In genomic region chr2:39160982-39161381, GRCh38 we compare ENCODE assay signal across 27 cellular contexts. TPM values are rescaled to one million over a fixed set of nuclear protein-coding genes. Genes with fewer than 3 reads are reported as not detected.
DNase-seq lines count a peak whose midpoint lies in the region; ATAC-seq and TF ChIP-seq lines count a peak whose summit lies in the region.
"Had no signal": no experiment of that assay in that cellular context is flagged by ENCODE, and none has a peak within 500 bp of the region (broad histone marks: within the 10 kb centered on the region; RNA-seq: fewer than 3 reads in every experiment).

No MANE protein-coding gene starts in this region.

- peak overlapping the region in 2 of 3 experiments; percentile 70 to 89 for H3K27ac Mint-ChIP-seq in nephron
- H3K27ac Mint-ChIP-seq: activated CD4-positive, alpha-beta T cell treated with anti-CD3 and anti-CD28 coated beads, Interleukin-2, amount 10 ng/mL, durations not matched to agents 24 days and 14 days; activated CD8-positive, alpha-beta memory T cell treated with anti-CD3 and anti-CD28 coated beads, Interleukin-2, amount 10 ng/mL, durations not matched to agents 7 days and 5 days; activated naive CD4-positive, alpha-beta T cell treated with anti-CD3 and anti-CD28 coated beads, Interleukin-2, amount 10 ng/mL, durations not matched to agents 7 days and 5 days; type B pancreatic cell had no signal

- H3K36me3 ChIP-seq in cardiac muscle cell (no peaks in the 10 kb centered on the region), heart left ventricle (no peaks in the 10 kb centered on the region)
- H3K36me3 ChIP-seq: BE2C, stomach had no signal

- H3K36me3 Mint-ChIP-seq in nephron (ENCODE audit: low read depth), result no peaks in the 10 kb centered on the region
- H3K36me3 Mint-ChIP-seq: type B pancreatic cell had no signal

- H3K27me3 ChIP-seq in cardiac muscle cell (no peaks in the 10 kb centered on the region), heart left ventricle (no peaks in the 10 kb centered on the region)
- H3K27me3 ChIP-seq: BE2C, stomach had no signal

- intact Hi-C loops in heart left ventricle (cut with DNase I), result no loop called here

- ATAC-seq in heart left ventricle (no peak), HG03039 (IDR thresholded peaks at IDR 0.05; ENCODE audit: unreplicated experiment) (no peak), GM21381 (IDR thresholded peaks at IDR 0.05; ENCODE audit: unreplicated experiment) (no peak)
- ATAC-seq: activated CD8-positive, alpha-beta memory T cell treated with anti-CD3 and anti-CD28 coated beads, Interleukin-2, amount 10 ng/mL, durations not matched to agents 7 days and 5 days; left lobe of liver; sciatic nerve had no signal

- H3K9me3 ChIP-seq in cardiac muscle cell (ENCODE audit: low read depth), result no peaks in the 10 kb centered on the region
- H3K9me3 ChIP-seq in heart left ventricle, result no peaks in the 10 kb centered on the region
- H3K9me3 ChIP-seq: BE2C, stomach had no signal

- peaks cover 8% of the 10 kb centered on the region for H3K4me1 ChIP-seq in cardiac muscle cell (ENCODE audit: low read depth)
- H3K4me1 ChIP-seq in heart left ventricle, result peaks cover 0 to 10% (median 0%) of the 10 kb centered on the region in 12 donors
- H3K4me1 ChIP-seq: BE2C had no signal

- no peak for TF ChIP-seq CTCF in cardiac muscle cell (IDR thresholded peaks at IDR 0.05; ENCODE audit: low read depth, low read length)
- TF ChIP-seq CTCF in heart left ventricle (IDR thresholded peaks at IDR 0.05), result no peak
- TF ChIP-seq CTCF in fibroblast of mammary gland (conservative IDR thresholded peaks at IDR 0.05; ENCODE audit: control insufficient read depth, insufficient read depth, low read depth, low read length), result no peak
- TF ChIP-seq CTCF in nephron (IDR thresholded peaks at IDR 0.05; ENCODE audit: unreplicated experiment in 3 of 3), result no peak

- TF ChIP-seq POLR2A in heart left ventricle (IDR thresholded peaks at IDR 0.05), result no peak

- no peaks in the 10 kb centered on the region for H3K9me3 Mint-ChIP-seq in nephron
- H3K9me3 Mint-ChIP-seq: activated naive CD4-positive, alpha-beta T cell treated with anti-CD3 and anti-CD28 coated beads, Interleukin-2, amount 10 ng/mL, durations not matched to agents 7 days and 5 days; type B pancreatic cell had no signal

- H3K27me3 Mint-ChIP-seq in nephron (ENCODE audit: low read depth), result no peaks in the 10 kb centered on the region
- H3K27me3 Mint-ChIP-seq: type B pancreatic cell had no signal

- no peak overlapping the region for H3K4me3 ChIP-seq in cardiac muscle cell
- H3K4me3 ChIP-seq in heart left ventricle, result no peak overlapping the region
- H3K4me3 ChIP-seq in fibroblast of mammary gland (ENCODE audit: control insufficient read depth, low read depth, low read length), result no peak overlapping the region
- H3K4me3 ChIP-seq: SK-N-MC, stomach had no signal

- 40 to 63% (median 48%) methylated on average over 3 of the region's 3 CpGs for WGBS in heart left ventricle, 4 donors

- peak; percentile 32 to 38 for DNase-seq in cardiac muscle cell (ENCODE audit: low read depth in 1 of 2, low spot score in 1 of 2)
- DNase-seq in heart left ventricle, result no peak
- peak; percentile 28 for DNase-seq in fibroblast of mammary gland (ENCODE audit: low read depth)
- no peak for DNase-seq in NCI-H187 (lab: John Stamatoyannopoulos, UW)
- no peak for DNase-seq in NCI-H510A (lab: John Stamatoyannopoulos, UW)
- DNase-seq: activated CD4-positive, alpha-beta T cell treated with anti-CD3 and anti-CD28 coated beads, Interleukin-2, amount 10 ng/mL, durations not matched to agents 24 days and 14 days; activated CD8-positive, alpha-beta memory T cell treated with anti-CD3 and anti-CD28 coated beads, Interleukin-2, amount 10 ng/mL, durations not matched to agents 7 days and 5 days; activated naive CD4-positive, alpha-beta T cell treated with anti-CD3 and anti-CD28 coated beads, Interleukin-2, amount 10 ng/mL, durations not matched to agents 7 days and 5 days; BE2C; central memory CD4-positive, alpha-beta T cell; dermis blood vessel endothelial cell; DMS79; foreskin fibroblast; GF-D8; midbrain; NCI-H1694 treated with DMSO at 0.1 percent for 48 hours; NCI-H2227 treated with DMSO at 0.1 percent for 48 hours; NCI-H748 treated with DMSO at 0.1 percent for 48 hours; stomach had no signal

- peak overlapping the region in 1 of 3 experiments; percentile 6 for H3K4me3 Mint-ChIP-seq in nephron
- H3K4me3 Mint-ChIP-seq: activated CD4-positive, alpha-beta T cell treated with anti-CD3 and anti-CD28 coated beads, Interleukin-2, amount 10 ng/mL, durations not matched to agents 24 days and 14 days; activated CD8-positive, alpha-beta memory T cell treated with anti-CD3 and anti-CD28 coated beads, Interleukin-2, amount 10 ng/mL, durations not matched to agents 7 days and 5 days; activated naive CD4-positive, alpha-beta T cell treated with anti-CD3 and anti-CD28 coated beads, Interleukin-2, amount 10 ng/mL, durations not matched to agents 7 days and 5 days; type B pancreatic cell had no signal

- H3K27ac ChIP-seq in cardiac muscle cell, result peak overlapping the region; percentile 63
- H3K27ac ChIP-seq in heart left ventricle, result no peak overlapping the region
- H3K27ac ChIP-seq: SK-N-MC, VCaP had no signal

- H3K4me1 Mint-ChIP-seq in nephron, result peaks cover 22% of the 10 kb centered on the region

RNA-seq across cellular contexts. Expression of gene SOS1, which starts 40.1 kb away (rescaled TPM):
- total RNA-seq in cardiac muscle cell (18.7 and 31.6 TPM in 2 replicates), heart left ventricle (10 to 100 TPM; 17.6 to 54.5 (median 29.5) TPM)
- polyA plus RNA-seq in cardiac muscle cell (15.3 and 18.4 TPM in 2 replicates), heart left ventricle (10 to 100 TPM in 1 of 2 donors, 1 to 10 TPM in 1; 4.7 to 12.7 TPM)

Comparison
In these comparisons a context has a peak if more than half of its experiments do, and no peak if none do; other contexts are left out.
1. DNase-seq: peak in cardiac muscle cell (2 of 2) and fibroblast of mammary gland (single experiment); none in heart left ventricle (0 of 5), NCI-H187 (0 of 2) and NCI-H510A (single experiment).